ENCODE assay signal across 8 cellular contexts in genomic region chr16:58127033-58127556, GRCh38. TPM values are rescaled to one million over a fixed set of nuclear protein-coding genes. Genes with fewer than 3 reads are reported as not detected.
DNase-seq lines count a peak whose midpoint lies in the region; ATAC-seq and TF ChIP-seq lines count a peak whose summit lies in the region.

No MANE protein-coding gene starts in this region.

- 5% methylated on average over 7 of the region's 7 CpGs for WGBS in esophagus muscularis mucosa

- H2AFZ ChIP-seq in parathyroid adenoma: no peak overlapping the region

- H3K4me1 ChIP-seq in esophagus muscularis mucosa (peaks cover 48 to 70% (median 64%) of the 10 kb centered on the region in 4 donors), parathyroid adenoma (peaks cover 8% of the 10 kb centered on the region)

- DNase-seq in EH (ENCODE audit: low read depth): peak; percentile 53
- DNase-seq in T-helper 22 cell (ENCODE audit: low read depth): peak; percentile 23
- no peak for DNase-seq in esophagus muscularis mucosa (ENCODE audit: extremely low spot score)
- no peak for DNase-seq in WERI-Rb-1
- no peak for DNase-seq in D341Med (ENCODE audit: low spot score)

- H3K79me2 ChIP-seq in parathyroid adenoma: peaks cover 45% of the 10 kb centered on the region

- TF ChIP-seq CTCF in esophagus muscularis mucosa (IDR thresholded peaks at IDR 0.05) (peak in 2 of 3 experiments; percentile 26 to 41), parathyroid adenoma (IDR thresholded peaks at IDR 0.05) (peak; percentile 34), WERI-Rb-1 (IDR thresholded peaks at IDR 0.05; ENCODE audit: low read depth, low read length) (no peak)

- no peak overlapping the region for H3K9ac ChIP-seq in parathyroid adenoma

- no peaks in the 10 kb centered on the region for H3K27me3 ChIP-seq in esophagus muscularis mucosa
- no peaks in the 10 kb centered on the region for H3K27me3 ChIP-seq in parathyroid adenoma (ENCODE audit: control insufficient read depth, insufficient read depth, low read length)
- H3K27me3 ChIP-seq in WERI-Rb-1 (ENCODE audit: insufficient read depth, low read depth, severe bottlenecking): no peaks in the 10 kb centered on the region

- H3K4me2 ChIP-seq in parathyroid adenoma (ENCODE audit: low read length): peak overlapping the region; percentile 87

- H3K4me3 ChIP-seq in esophagus muscularis mucosa: peak overlapping the region; percentile 76 to 97 (median 86)
- H3K4me3 ChIP-seq in parathyroid adenoma (ENCODE audit: low read depth, low read length): peak overlapping the region; percentile 94
- H3K4me3 ChIP-seq in WERI-Rb-1 (ENCODE audit: low read depth, low read length): no peak overlapping the region

- H3K36me3 ChIP-seq in esophagus muscularis mucosa (no peaks in the 10 kb centered on the region), parathyroid adenoma (ENCODE audit: control insufficient read depth, insufficient read depth, low read length) (no peaks in the 10 kb centered on the region), WERI-Rb-1 (peaks cover 6% of the 10 kb centered on the region; the same call in 1 of the 2 replicates)

- no peak for TF ChIP-seq POLR2A in esophagus muscularis mucosa (IDR thresholded peaks at IDR 0.05; ENCODE audit: low read depth)

- intact Hi-C loops in esophagus muscularis mucosa (cut with DNase I): loop anchor here (5.0 to 10.0 kb wide), 3 partner anchors 70 to 392 kb away; partner anchors contain the start of genes CSNK2A2 and KATNB1

- no peak for TF ChIP-seq EP300 in esophagus muscularis mucosa (IDR thresholded peaks at IDR 0.05)

- peak overlapping the region; percentile 88 to 93 (median 92) for H3K27ac ChIP-seq in esophagus muscularis mucosa (replicated peaks in 1 of 4)
- H3K27ac ChIP-seq in parathyroid adenoma: peak overlapping the region; percentile 75
- no peak overlapping the region for H3K27ac ChIP-seq in WERI-Rb-1

- ATAC-seq in HG03159 (IDR thresholded peaks at IDR 0.05; ENCODE audit: unreplicated experiment): peak; percentile 35
- ATAC-seq in HG02884 (IDR thresholded peaks at IDR 0.05; ENCODE audit: unreplicated experiment): no peak

- H3K9me3 ChIP-seq in esophagus muscularis mucosa: peaks cover 0 to 5% (median 0%) of the 10 kb centered on the region in 4 donors
- H3K9me3 ChIP-seq in parathyroid adenoma (ENCODE audit: control insufficient read depth, low read length): no peaks in the 10 kb centered on the region
- H3K9me3 ChIP-seq in WERI-Rb-1 (ENCODE audit: severe bottlenecking): peaks cover 8% of the 10 kb centered on the region

RNA-seq across cellular contexts. Expression of gene CFAP20, which starts 2.1 kb away (rescaled TPM):
- total RNA-seq in esophagus muscularis mucosa: 10 to 100 TPM; 12.5 to 31.2 (median 23.5) TPM

Comparison
In these comparisons a context has a peak if more than half of its experiments do, and no peak if none do; other contexts are left out.
1. DNase-seq: peak in EH (single experiment) and T-helper 22 cell (single experiment); none in esophagus muscularis mucosa (single experiment), WERI-Rb-1 (single experiment) and D341Med (single experiment).